Comparison of ENCODE assay signal across 17 cellular contexts in genomic region chr3:35654471-35654870, GRCh38. TPM values are rescaled to one million over a fixed set of nuclear protein-coding genes. Genes with fewer than 3 reads are reported as not detected.
"Had no signal": no experiment of that assay in that cellular context is flagged by ENCODE, and none has a peak within 500 bp of the region (broad histone marks: within the 10 kb centered on the region; RNA-seq: fewer than 3 reads in every experiment).

No MANE protein-coding gene starts in this region.

- H3K4me3 Mint-ChIP-seq: activated CD8-positive, alpha-beta T cell treated with anti-CD3 and anti-CD28 coated beads for 36 hours; activated T-helper 1 cell treated with anti-CD3 and anti-CD28 coated beads, Interleukin-12 subunit alpha, Interleukin-12 subunit beta, Interleukin-2, Interleukin-4 antibody, amounts not matched to agents 30 ng/mL and 10 ng/mL and 1 ng/mL, durations not matched to agents 14 hours and 24 hours and 36 hours had no signal

- H3K36me3 Mint-ChIP-seq: naive thymus-derived CD8-positive, alpha-beta T cell had no signal

- H3K9me3 ChIP-seq: ascending aorta, heart left ventricle, neutrophil, right lobe of liver, spleen, upper lobe of right lung had no signal

- DNase-seq: activated CD8-positive, alpha-beta T cell treated with anti-CD3 and anti-CD28 coated beads for 36 hours; activated naive CD4-positive, alpha-beta T cell; foreskin melanocyte; heart left ventricle; naive thymus-derived CD8-positive, alpha-beta T cell; right lobe of liver; spleen; stimulated activated CD4-positive, alpha-beta T cell treated with anti-CD3 and anti-CD28 coated beads, Interleukin-2, amount 100 ng/mL, for 24 hours; stimulated activated naive CD8-positive, alpha-beta T cell treated with anti-CD3 and anti-CD28 coated beads, Interleukin-15, Interleukin-2, amounts not matched to agents 100 U/mL and 50 U/mL, for 24 hours; upper lobe of right lung had no signal

- H3K27me3 Mint-ChIP-seq: naive thymus-derived CD8-positive, alpha-beta T cell had no signal

- H3K4me3 ChIP-seq: ascending aorta, heart left ventricle, right lobe of liver, spleen, upper lobe of right lung had no signal

- H3K27me3 ChIP-seq: ascending aorta, heart left ventricle, neutrophil, right lobe of liver, spleen, upper lobe of right lung had no signal

- H3K27ac ChIP-seq: ascending aorta, heart left ventricle, neutrophil, right lobe of liver, spleen, upper lobe of right lung had no signal

- H3K9me3 Mint-ChIP-seq: activated CD8-positive, alpha-beta T cell treated with anti-CD3 and anti-CD28 coated beads for 36 hours; activated T-helper 1 cell treated with anti-CD3 and anti-CD28 coated beads, Interleukin-12 subunit alpha, Interleukin-12 subunit beta, Interleukin-2, Interleukin-4 antibody, amounts not matched to agents 30 ng/mL and 10 ng/mL and 1 ng/mL, durations not matched to agents 14 hours and 24 hours and 36 hours; naive thymus-derived CD8-positive, alpha-beta T cell had no signal

- ATAC-seq: activated CD8-positive, alpha-beta T cell treated with anti-CD3 and anti-CD28 coated beads for 36 hours; heart left ventricle; naive thymus-derived CD8-positive, alpha-beta T cell; right lobe of liver; stimulated activated naive CD8-positive, alpha-beta T cell treated with anti-CD3 and anti-CD28 coated beads, Interleukin-15, Interleukin-2, amounts not matched to agents 100 U/mL and 50 U/mL, for 24 hours; upper lobe of right lung had no signal

- H3K36me3 ChIP-seq: ascending aorta, heart left ventricle, neutrophil, right lobe of liver, spleen, upper lobe of right lung had no signal

- H3K27ac Mint-ChIP-seq: activated CD8-positive, alpha-beta T cell treated with anti-CD3 and anti-CD28 coated beads for 36 hours; activated T-helper 1 cell treated with anti-CD3 and anti-CD28 coated beads, Interleukin-12 subunit alpha, Interleukin-12 subunit beta, Interleukin-2, Interleukin-4 antibody, amounts not matched to agents 30 ng/mL and 10 ng/mL and 1 ng/mL, durations not matched to agents 14 hours and 24 hours and 36 hours; naive thymus-derived CD8-positive, alpha-beta T cell had no signal

- H3K4me1 ChIP-seq: ascending aorta, heart left ventricle, spleen, upper lobe of right lung had no signal

RNA-seq across cellular contexts. Expression of gene ARPP21, which starts 15.1 kb away (rescaled TPM):
- total RNA-seq: activated CD8-positive, alpha-beta T cell treated with anti-CD3 and anti-CD28 coated beads for 36 hours; activated T-helper 1 cell treated with anti-CD3 and anti-CD28 coated beads, Interleukin-12 subunit alpha, Interleukin-12 subunit beta, Interleukin-2, Interleukin-4 antibody, amounts not matched to agents 30 ng/mL and 10 ng/mL and 1 ng/mL, durations not matched to agents 14 hours and 24 hours and 36 hours; ascending aorta; lung microvascular endothelial cell; mononuclear cell; naive thymus-derived CD8-positive, alpha-beta T cell; posterior vena cava; T-helper 2 cell treated with Interferon-gamma antibody and Interleukin-4, amounts not matched to agents 100 ng/mL and 5 ng/mL, for 36 hours; upper lobe of right lung had no signal
- polyA plus RNA-seq: naive thymus-derived CD8-positive, alpha-beta T cell had no signal
